In genomic region chr6:142947702-142948480, GRCh38 we compare ENCODE assay signal across 8 cellular contexts. TPM values are rescaled to one million over a fixed set of nuclear protein-coding genes. Genes with fewer than 3 reads are reported as not detected.
A peak's percentile ranks its signal among the peaks of the same experiment; 100 is the strongest.
DNase-seq lines count a peak whose midpoint lies in the region; ATAC-seq and TF ChIP-seq lines count a peak whose summit lies in the region.

No MANE protein-coding gene starts in this region.

- no peak for DNase-seq in cardiac muscle cell (ENCODE audit: low read depth in 1 of 2, low spot score in 1 of 2)
- DNase-seq in Right ventricle myocardium inferior (ENCODE audit: missing footprints): no peak
- DNase-seq in coronary artery (ENCODE audit: low spot score): no peak
- DNase-seq in naive thymus-derived CD4-positive, alpha-beta T cell: no peak
- DNase-seq in A172 (ENCODE audit: low spot score): no peak
- no peak for DNase-seq in HEK293T (ENCODE audit: extremely low spot score)

- H3K9me3 ChIP-seq in cardiac muscle cell (ENCODE audit: low read depth) (no peaks in the 10 kb centered on the region), OCI-LY3 (ENCODE audit: insufficient read depth, low read length) (no peaks in the 10 kb centered on the region)
- H3K9me3 ChIP-seq in naive thymus-derived CD4-positive, alpha-beta T cell (ENCODE audit: control insufficient read depth in 2 of 3, low read length in 3 of 3): no peaks in the 10 kb centered on the region

- intact Hi-C loops in Right ventricle myocardium inferior (cut with DNase I): loop anchor here (2.0 to 5.0 kb wide), 6 partner anchors 21 to 251 kb away; no protein-coding TSS in a partner anchor
- intact Hi-C loops in naive thymus-derived CD4-positive, alpha-beta T cell (cut with micrococcal nuclease): loop anchor here (1.0 to 10.0 kb wide), 14 partner anchors 109 to 1269 kb away; partner anchors contain the start of genes LTV1 (in 2 of the 2), ADAT2 (in 1 of the 2), AIG1 (in 1 of the 2) and NMBR (in 1 of the 2)

- ATAC-seq in Right ventricle myocardium inferior: no peak
- peak; percentile 29 for ATAC-seq in HG02678 (IDR thresholded peaks at IDR 0.05; ENCODE audit: unreplicated experiment)
- no peak for ATAC-seq in naive thymus-derived CD4-positive, alpha-beta T cell

- peaks cover 0 to 7% (median 0%) of the 10 kb centered on the region in 5 donors for H3K27me3 Mint-ChIP-seq in naive thymus-derived CD4-positive, alpha-beta T cell

- H3K36me3 Mint-ChIP-seq in naive thymus-derived CD4-positive, alpha-beta T cell: peaks cover 0 to 5% (median 0%) of the 10 kb centered on the region in 5 donors

- H3K27me3 ChIP-seq in cardiac muscle cell (no peaks in the 10 kb centered on the region), OCI-LY3 (ENCODE audit: low read depth, low read length) (no peaks in the 10 kb centered on the region)
- H3K27me3 ChIP-seq in naive thymus-derived CD4-positive, alpha-beta T cell (ENCODE audit: control insufficient read depth in 2 of 2, insufficient read depth in 2 of 2, low read length in 2 of 2): no peaks in the 10 kb centered on the region

- peak overlapping the region; percentile 79 to 99 (median 86) for H3K4me3 Mint-ChIP-seq in naive thymus-derived CD4-positive, alpha-beta T cell

- H3K36me3 ChIP-seq in cardiac muscle cell (no peaks in the 10 kb centered on the region), OCI-LY3 (replicated peaks; ENCODE audit: low read depth, low read length) (no peaks in the 10 kb centered on the region)
- H3K36me3 ChIP-seq in naive thymus-derived CD4-positive, alpha-beta T cell (ENCODE audit: control insufficient read depth in 2 of 3, insufficient read depth in 3 of 3, low read length in 3 of 3): peaks cover 0 to 8% (median 0%) of the 10 kb centered on the region in 3 experiments

- CTCF ChIA-PET in naive thymus-derived CD4-positive, alpha-beta T cell (lab: Charles Lee): no interaction called here
- CTCF ChIA-PET in HEK293T (lab: Yijun Ruan, JAX): interaction anchor here (1.0 kb wide), 1 partner anchor 112 kb away, joined by 4 read pairs; no protein-coding TSS in a partner anchor

- peaks cover 31% of the 10 kb centered on the region for H3K79me2 ChIP-seq in OCI-LY3 (ENCODE audit: low read length)

- peaks cover 23 to 44% (median 40%) of the 10 kb centered on the region in 7 donors for H3K4me1 Mint-ChIP-seq in naive thymus-derived CD4-positive, alpha-beta T cell

- peak overlapping the region; percentile 75 to 98 (median 96) for H3K27ac Mint-ChIP-seq in naive thymus-derived CD4-positive, alpha-beta T cell

- peaks cover 7% of the 10 kb centered on the region for H4K20me1 ChIP-seq in OCI-LY3 (ENCODE audit: insufficient read depth, low read length)

- H3K4me3 ChIP-seq in cardiac muscle cell: peak overlapping the region; percentile 94
- H3K4me3 ChIP-seq in OCI-LY3 (ENCODE audit: low read length): peak overlapping the region; percentile 86
- H3K4me3 ChIP-seq in coronary artery: peak overlapping the region; percentile 77
- peak overlapping the region; percentile 92 for H3K4me3 ChIP-seq in naive thymus-derived CD4-positive, alpha-beta T cell (ENCODE audit: low read length)

- H3K4me2 ChIP-seq in OCI-LY3 (ENCODE audit: low read length): peak overlapping the region; percentile 74

- peaks cover 9% of the 10 kb centered on the region for H3K4me1 ChIP-seq in cardiac muscle cell (ENCODE audit: low read depth)
- peaks cover 52% of the 10 kb centered on the region for H3K4me1 ChIP-seq in OCI-LY3 (ENCODE audit: low read length)
- H3K4me1 ChIP-seq in naive thymus-derived CD4-positive, alpha-beta T cell (ENCODE audit: control insufficient read depth in 2 of 2, insufficient read depth in 2 of 2, low read length in 2 of 2): peaks cover 6 to 12% of the 10 kb centered on the region in 2 donors

- H3K27ac ChIP-seq in cardiac muscle cell (no peak overlapping the region), OCI-LY3 (ENCODE audit: low read length) (peak overlapping the region; percentile 97), coronary artery (peak overlapping the region; percentile 97 to 98)
- H3K27ac ChIP-seq in naive thymus-derived CD4-positive, alpha-beta T cell (ENCODE audit: low read depth, low read length): peak overlapping the region; percentile 100

- POLR2A ChIA-PET in naive thymus-derived CD4-positive, alpha-beta T cell (lab: Charles Lee): interaction anchor here (1.0 to 2.8 kb wide), 8 partner anchors 15 to 378 kb away, joined by 3 to 71 read pairs (median 8); no protein-coding TSS in a partner anchor
- POLR2A ChIA-PET in HEK293T (lab: Yijun Ruan, JAX): no interaction called here

- TF ChIP-seq CTCF in cardiac muscle cell (IDR thresholded peaks at IDR 0.05; ENCODE audit: low read depth, low read length) (no peak), OCI-LY3 (IDR thresholded peaks at IDR 0.05; ENCODE audit: low read depth, low read length) (no peak), coronary artery (IDR thresholded peaks at IDR 0.05) (no peak)

- H3K9ac ChIP-seq in OCI-LY3 (ENCODE audit: low read length): peak overlapping the region; percentile 87

- H2AFZ ChIP-seq in OCI-LY3 (ENCODE audit: low read depth, low read length): no peak overlapping the region; the same call in 1 of the 2 replicates

- H3K9me3 Mint-ChIP-seq in naive thymus-derived CD4-positive, alpha-beta T cell: peaks cover 0 to 8% (median 0%) of the 10 kb centered on the region in 11 donors

TF ChIP-seq in HEK293T, 16 proteins besides CTCF, POLR2A, EP300 and RAD21:
- no peak for TF ChIP-seq SUZ12 (IDR thresholded peaks at IDR 0.05)
- no peak for TF ChIP-seq SP1 (IDR thresholded peaks at IDR 0.05)
- no peak for TF ChIP-seq ARNT (IDR thresholded peaks at IDR 0.05)
- TF ChIP-seq BHLHE40 (IDR thresholded peaks at IDR 0.05; ENCODE audit: borderline replicate concordance): no peak
- no peak for TF ChIP-seq CTBP1 (IDR thresholded peaks at IDR 0.05; ENCODE audit: borderline replicate concordance)
- TF ChIP-seq L3MBTL2 (conservative IDR thresholded peaks at IDR 0.05): no peak
- TF ChIP-seq LEF1 (IDR thresholded peaks at IDR 0.05; ENCODE audit: borderline replicate concordance): no peak
- no peak for TF ChIP-seq NFRKB (IDR thresholded peaks at IDR 0.05)

RNA-seq across cellular contexts. Expression of gene HIVEP2, which starts 2.9 kb away (rescaled TPM):
- total RNA-seq in cardiac muscle cell (12.0 and 18.0 TPM in 2 replicates), Right ventricle myocardium inferior (12.6 TPM)
- polyA plus RNA-seq in cardiac muscle cell: 3.6 and 4.8 TPM in 2 replicates
- 10 to 100 TPM; 26.8 to 92.1 (median 58.9) TPM for total RNA-seq in naive thymus-derived CD4-positive, alpha-beta T cell
- 10 to 100 TPM; 12.2 to 29.0 TPM for polyA plus RNA-seq in naive thymus-derived CD4-positive, alpha-beta T cell
- 3.4 and 5.6 TPM in 2 replicates for total RNA-seq in A172 (2014; rRNA removed; shearing (Covaris generic))
